1 cellular context compared by ENCODE assay signal in genomic region chr17:72666519-72666874, GRCh38.
TF ChIP-seq lines count a peak whose summit lies in the region.

No MANE protein-coding gene starts in this region.

TF ChIP-seq in HepG2, 621 proteins besides CTCF, POLR2A, EP300 and RAD21 (continued from another document and continues in another):
- TF ChIP-seq ZNF687 (CRISPR knock-in tag; IDR thresholded peaks at IDR 0.05), result no peak
- TF ChIP-seq, protein P1, sequence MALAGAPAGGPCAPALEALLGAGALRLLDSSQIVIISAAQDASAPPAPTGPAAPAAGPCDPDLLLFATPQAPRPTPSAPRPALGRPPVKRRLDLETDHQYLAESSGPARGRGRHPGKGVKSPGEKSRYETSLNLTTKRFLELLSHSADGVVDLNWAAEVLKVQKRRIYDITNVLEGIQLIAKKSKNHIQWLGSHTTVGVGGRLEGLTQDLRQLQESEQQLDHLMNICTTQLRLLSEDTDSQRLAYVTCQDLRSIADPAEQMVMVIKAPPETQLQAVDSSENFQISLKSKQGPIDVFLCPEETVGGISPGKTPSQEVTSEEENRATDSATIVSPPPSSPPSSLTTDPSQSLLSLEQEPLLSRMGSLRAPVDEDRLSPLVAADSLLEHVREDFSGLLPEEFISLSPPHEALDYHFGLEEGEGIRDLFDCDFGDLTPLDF (CRISPR knock-in tag; IDR thresholded peaks at IDR 0.05), result no peak
- TF ChIP-seq POGZ (CRISPR knock-in tag; IDR thresholded peaks at IDR 0.05), result no peak
- no peak for TF ChIP-seq HOMEZ (CRISPR knock-in tag; IDR thresholded peaks at IDR 0.05; ENCODE audit: low read depth)
- TF ChIP-seq, protein P2, sequence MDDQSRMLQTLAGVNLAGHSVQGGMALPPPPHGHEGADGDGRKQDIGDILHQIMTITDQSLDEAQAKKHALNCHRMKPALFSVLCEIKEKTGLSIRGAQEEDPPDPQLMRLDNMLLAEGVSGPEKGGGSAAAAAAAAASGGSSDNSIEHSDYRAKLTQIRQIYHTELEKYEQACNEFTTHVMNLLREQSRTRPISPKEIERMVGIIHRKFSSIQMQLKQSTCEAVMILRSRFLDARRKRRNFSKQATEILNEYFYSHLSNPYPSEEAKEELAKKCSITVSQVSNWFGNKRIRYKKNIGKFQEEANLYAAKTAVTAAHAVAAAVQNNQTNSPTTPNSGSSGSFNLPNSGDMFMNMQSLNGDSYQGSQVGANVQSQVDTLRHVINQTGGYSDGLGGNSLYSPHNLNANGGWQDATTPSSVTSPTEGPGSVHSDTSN (CRISPR knock-in tag; IDR thresholded peaks at IDR 0.05; ENCODE audit: borderline replicate concordance), result no peak
- TF ChIP-seq HOXA9 (CRISPR knock-in tag; IDR thresholded peaks at IDR 0.05; ENCODE audit: borderline replicate concordance), result no peak
- no peak for TF ChIP-seq SNAPC2 (CRISPR knock-in tag; IDR thresholded peaks at IDR 0.05)
- no peak for TF ChIP-seq IKZF5 (CRISPR knock-in tag; IDR thresholded peaks at IDR 0.05)
- no peak for TF ChIP-seq NR2C2 (CRISPR knock-in tag; IDR thresholded peaks at IDR 0.05; ENCODE audit: borderline replicate concordance)
- TF ChIP-seq RBFOX2 (IDR thresholded peaks at IDR 0.05; ENCODE audit: low read depth, low read length), result no peak
- no peak for TF ChIP-seq ZNF30 (CRISPR knock-in tag; IDR thresholded peaks at IDR 0.05)
- TF ChIP-seq ISL2 (CRISPR knock-in tag; IDR thresholded peaks at IDR 0.05), result no peak
- TF ChIP-seq SALL2 (CRISPR knock-in tag; IDR thresholded peaks at IDR 0.05), result peak; percentile 41; the same call in 1 of the 2 replicates
- no peak for TF ChIP-seq FOXP1 (IDR thresholded peaks at IDR 0.05)
- peak; percentile 36; the same call in 1 of the 2 replicates for TF ChIP-seq FOXP1 (CRISPR knock-in tag; IDR thresholded peaks at IDR 0.05)
- TF ChIP-seq THYN1 (CRISPR knock-in tag; IDR thresholded peaks at IDR 0.05; ENCODE audit: borderline replicate concordance, low read depth), result no peak
- no peak for TF ChIP-seq ZNF598 (CRISPR knock-in tag; IDR thresholded peaks at IDR 0.05; ENCODE audit: borderline replicate concordance)
- TF ChIP-seq KLF15 (CRISPR knock-in tag; IDR thresholded peaks at IDR 0.05; ENCODE audit: borderline replicate concordance), result no peak
- no peak for TF ChIP-seq ZFP62 (CRISPR knock-in tag; IDR thresholded peaks at IDR 0.05)
- TF ChIP-seq MTERF4 (CRISPR knock-in tag; IDR thresholded peaks at IDR 0.05), result no peak
- no peak for TF ChIP-seq KLF12 (CRISPR knock-in tag; IDR thresholded peaks at IDR 0.05; ENCODE audit: borderline replicate concordance)
- TF ChIP-seq TAF1 (CRISPR knock-in tag; IDR thresholded peaks at IDR 0.05), result no peak
- no peak for TF ChIP-seq TRAFD1 (CRISPR knock-in tag; IDR thresholded peaks at IDR 0.05; ENCODE audit: borderline replicate concordance)
- peak; percentile 60; the same call in 1 of the 2 replicates for TF ChIP-seq ZBTB7B (CRISPR knock-in tag; IDR thresholded peaks at IDR 0.05)
- no peak for TF ChIP-seq PREB (CRISPR knock-in tag; IDR thresholded peaks at IDR 0.05)
- TF ChIP-seq HMG20B (CRISPR knock-in tag; conservative IDR thresholded peaks at IDR 0.05), result no peak
- no peak for TF ChIP-seq ZBTB3 (CRISPR knock-in tag; IDR thresholded peaks at IDR 0.05; ENCODE audit: borderline replicate concordance, low read depth)
- TF ChIP-seq, protein P3, sequence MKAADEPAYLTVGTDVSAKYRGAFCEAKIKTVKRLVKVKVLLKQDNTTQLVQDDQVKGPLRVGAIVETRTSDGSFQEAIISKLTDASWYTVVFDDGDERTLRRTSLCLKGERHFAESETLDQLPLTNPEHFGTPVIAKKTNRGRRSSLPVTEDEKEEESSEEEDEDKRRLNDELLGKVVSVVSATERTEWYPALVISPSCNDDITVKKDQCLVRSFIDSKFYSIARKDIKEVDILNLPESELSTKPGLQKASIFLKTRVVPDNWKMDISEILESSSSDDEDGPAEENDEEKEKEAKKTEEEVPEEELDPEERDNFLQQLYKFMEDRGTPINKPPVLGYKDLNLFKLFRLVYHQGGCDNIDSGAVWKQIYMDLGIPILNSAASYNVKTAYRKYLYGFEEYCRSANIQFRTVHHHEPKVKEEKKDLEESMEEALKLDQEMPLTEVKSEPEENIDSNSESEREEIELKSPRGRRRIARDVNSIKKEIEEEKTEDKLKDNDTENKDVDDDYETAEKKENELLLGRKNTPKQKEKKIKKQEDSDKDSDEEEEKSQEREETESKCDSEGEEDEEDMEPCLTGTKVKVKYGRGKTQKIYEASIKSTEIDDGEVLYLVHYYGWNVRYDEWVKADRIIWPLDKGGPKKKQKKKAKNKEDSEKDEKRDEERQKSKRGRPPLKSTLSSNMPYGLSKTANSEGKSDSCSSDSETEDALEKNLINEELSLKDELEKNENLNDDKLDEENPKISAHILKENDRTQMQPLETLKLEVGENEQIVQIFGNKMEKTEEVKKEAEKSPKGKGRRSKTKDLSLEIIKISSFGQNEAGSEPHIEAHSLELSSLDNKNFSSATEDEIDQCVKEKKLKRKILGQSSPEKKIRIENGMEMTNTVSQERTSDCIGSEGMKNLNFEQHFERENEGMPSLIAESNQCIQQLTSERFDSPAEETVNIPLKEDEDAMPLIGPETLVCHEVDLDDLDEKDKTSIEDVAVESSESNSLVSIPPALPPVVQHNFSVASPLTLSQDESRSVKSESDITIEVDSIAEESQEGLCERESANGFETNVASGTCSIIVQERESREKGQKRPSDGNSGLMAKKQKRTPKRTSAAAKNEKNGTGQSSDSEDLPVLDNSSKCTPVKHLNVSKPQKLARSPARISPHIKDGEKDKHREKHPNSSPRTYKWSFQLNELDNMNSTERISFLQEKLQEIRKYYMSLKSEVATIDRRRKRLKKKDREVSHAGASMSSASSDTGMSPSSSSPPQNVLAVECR (CRISPR knock-in tag; IDR thresholded peaks at IDR 0.05; ENCODE audit: borderline replicate concordance), result no peak
- no peak for TF ChIP-seq SSRP1 (CRISPR knock-in tag; IDR thresholded peaks at IDR 0.05)
- no peak for TF ChIP-seq ATF7 (IDR thresholded peaks at IDR 0.05)
- no peak for TF ChIP-seq ATF7 (CRISPR knock-in tag; IDR thresholded peaks at IDR 0.05)
- no peak for TF ChIP-seq ZNF790 (CRISPR knock-in tag; IDR thresholded peaks at IDR 0.05; ENCODE audit: borderline replicate concordance)
- no peak for TF ChIP-seq SATB2 (CRISPR knock-in tag; IDR thresholded peaks at IDR 0.05)
- TF ChIP-seq ZNF614 (CRISPR knock-in tag; IDR thresholded peaks at IDR 0.05; ENCODE audit: borderline replicate concordance), result no peak
- TF ChIP-seq ZKSCAN8 (CRISPR knock-in tag; IDR thresholded peaks at IDR 0.05; ENCODE audit: borderline replicate concordance), result no peak
- TF ChIP-seq SOX5 (CRISPR knock-in tag; IDR thresholded peaks at IDR 0.05; ENCODE audit: borderline replicate concordance), result no peak; the same call in 1 of the 2 replicates
- no peak for TF ChIP-seq SMC3 (IDR thresholded peaks at IDR 0.05; ENCODE audit: low read length)
- no peak for TF ChIP-seq CREB3 (CRISPR knock-in tag; IDR thresholded peaks at IDR 0.05)
- TF ChIP-seq SP2 (CRISPR knock-in tag; IDR thresholded peaks at IDR 0.05), result no peak
- TF ChIP-seq SMAD1 (CRISPR knock-in tag; IDR thresholded peaks at IDR 0.05; ENCODE audit: borderline replicate concordance, low read depth), result no peak
- no peak for TF ChIP-seq BRCA1 (CRISPR knock-in tag; IDR thresholded peaks at IDR 0.05)
- no peak for TF ChIP-seq ZNF724P (CRISPR knock-in tag; IDR thresholded peaks at IDR 0.05; ENCODE audit: borderline replicate concordance)
- TF ChIP-seq ZFY (CRISPR knock-in tag; IDR thresholded peaks at IDR 0.05), result no peak
